ENCODE assay signal across 22 cellular contexts in the genomic region with DNA sequence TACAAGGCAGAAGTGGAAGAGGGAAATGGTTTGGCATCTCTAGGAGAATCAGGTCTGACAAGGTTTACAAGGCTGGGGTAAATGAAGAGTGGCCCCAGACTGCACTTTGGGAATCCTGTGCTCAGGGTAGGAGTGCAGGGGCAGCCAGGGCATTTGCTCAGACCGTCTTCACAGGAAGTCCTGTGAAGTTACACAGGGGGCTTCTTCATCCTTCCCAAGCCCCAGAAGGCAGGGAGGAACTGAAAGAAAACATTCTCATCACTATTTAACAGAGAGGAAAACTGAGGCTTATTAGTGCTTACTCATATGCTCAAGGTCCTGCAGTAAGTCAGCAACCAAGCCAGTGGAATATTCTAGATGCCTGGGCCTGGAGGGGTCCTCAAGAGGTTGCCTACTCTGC.
"Had no signal": no experiment of that assay in that cellular context is flagged by ENCODE, and none has a peak within 500 bp of the region (broad histone marks: within the 10 kb centered on the region; RNA-seq: fewer than 3 reads in every experiment).

No MANE protein-coding gene starts in this region.

- FAIRE-seq: islet of Langerhans, kidney had no signal

- H3K36me3 ChIP-seq: left ventricle myocardium inferior, ovary, right atrium auricular region, right lobe of liver, tibial nerve, upper lobe of left lung, vagina had no signal

- H3K27me3 ChIP-seq: ovary, right atrium auricular region, right lobe of liver, tibial nerve, upper lobe of left lung, vagina had no signal

- H3K9me3 ChIP-seq: left ventricle myocardium inferior, mucosa of descending colon, ovary, right atrium auricular region, right lobe of liver, tibial nerve, upper lobe of left lung, vagina had no signal

- H3K27ac ChIP-seq: left ventricle myocardium inferior, ovary, right atrium auricular region, right lobe of liver, tibial nerve, upper lobe of left lung, vagina had no signal

- H3K4me3 ChIP-seq: left ventricle myocardium inferior, mucosa of descending colon, ovary, right atrium auricular region, right lobe of liver, smooth muscle cell, tibial nerve, upper lobe of left lung, vagina had no signal

- H3K4me1 ChIP-seq: right atrium auricular region, right lobe of liver, upper lobe of left lung had no signal

- ATAC-seq: mucosa of descending colon; naive thymus-derived CD4-positive, alpha-beta T cell; natural killer cell treated with Interleukin-12 subunit alpha and Interleukin-12 subunit beta and Interleukin-15 and Interleukin-18, amount 100 ng/mL, for 72 hours; right lobe of liver; stimulated activated memory B cell treated with anti-CD40 and anti-IgM and Interleukin-4, amounts not matched to agents 10 μg/mL and 1 μg/mL and 100 μg/mL, for 72 hours; stimulated activated naive CD8-positive, alpha-beta T cell treated with anti-CD3 and anti-CD28 coated beads, Interleukin-15, amount 100 ng/mL, for 72 hours had no signal

- H3K4me2 ChIP-seq: smooth muscle cell had no signal

- DNase-seq: kidney; left ventricle myocardium inferior; midbrain; mucosa of descending colon; naive thymus-derived CD4-positive, alpha-beta T cell; ovary; right lobe of liver; stimulated activated CD4-positive, alpha-beta T cell treated with anti-CD3 and anti-CD28 coated beads, Interleukin-1b, Interleukin-23, amount 100 ng/mL, for 48 hours; stimulated activated CD4-positive, alpha-beta T cell treated with anti-CD3 and anti-CD28 coated beads, Interleukin-2, amount 100 ng/mL, for 48 hours; stimulated activated CD4-positive, alpha-beta T cell treated with anti-CD3 and anti-CD28 coated beads, Interleukin-4, amount 100 ng/mL, for 4 hours; stimulated activated CD8-positive, alpha-beta memory T cell treated with anti-CD3 and anti-CD28 coated beads, Interleukin-4, amount 100 ng/mL, for 48 hours; stimulated activated naive CD4-positive, alpha-beta T cell treated with Interleukin-2 at 50 U/mL for 16 hours; substantia nigra; upper lobe of left lung had no signal
